Comparison of ENCODE assay signal across 1 cellular context in genomic region chr6:142918339-142919042, GRCh38.
TF ChIP-seq lines count a peak whose summit lies in the region.

No MANE protein-coding gene starts in this region.

TF ChIP-seq in GM12878, 131 proteins besides CTCF, POLR2A, EP300 and RAD21:
- TF ChIP-seq ETV6 (conservative IDR thresholded peaks at IDR 0.05 in 1 of 2, IDR thresholded peaks at IDR 0.05 in 1 of 2; ENCODE audit: borderline replicate concordance in 1 of 2, low read depth in 1 of 2) (no peak), JUNB (IDR thresholded peaks at IDR 0.05) (peak; percentile 62), ATF7 (IDR thresholded peaks at IDR 0.05; ENCODE audit: low read depth) (peak; percentile 38; the same call in 1 of the 2 replicates)
